ENCODE assay signal across 21 cellular contexts in genomic region chr1:20449736-20450311, GRCh38. TPM values are rescaled to one million over a fixed set of nuclear protein-coding genes. Genes with fewer than 3 reads are reported as not detected.
DNase-seq lines count a peak whose midpoint lies in the region; ATAC-seq lines count a peak whose summit lies in the region.
"Had no signal": no experiment of that assay in that cellular context is flagged by ENCODE, and none has a peak within 500 bp of the region (broad histone marks: within the 10 kb centered on the region; RNA-seq: fewer than 3 reads in every experiment).

No MANE protein-coding gene starts in this region.

- peak; percentile 10 for DNase-seq in Daoy (ENCODE audit: low read depth)
- DNase-seq in HS-5 (ENCODE audit: low read depth) = peak; percentile 81
- DNase-seq in dedifferentiated amniotic fluid mesenchymal stem cell (ENCODE audit: extremely low spot score) = peak; percentile 19
- peak; percentile 41 for DNase-seq in iris pigment epithelial cell (ENCODE audit: low read depth)
- DNase-seq in NCI-H2227 treated with DMSO at 0.1 percent for 48 hours (lab: John Stamatoyannopoulos, UW) = no peak
- no peak for DNase-seq in dermis blood vessel endothelial cell
- DNase-seq in GM03348 (ENCODE audit: low spot score) = no peak
- DNase-seq: activated CD8-positive, alpha-beta T cell treated with anti-CD3 and anti-CD28 coated beads, Interleukin-2, amount 10 ng/mL, durations not matched to agents 7 days and 5 days; activated naive CD4-positive, alpha-beta T cell treated with anti-CD3 and anti-CD28 coated beads, Interleukin-2, amount 50 U/mL, for 16 hours; activated T-cell treated with anti-CD3 and anti-CD28 coated beads, Interleukin-2, amount 50 U/mL, for 72 hours; body of pancreas; COR-L47; heart left ventricle; left ventricle myocardium superior; MM.1S; NCI-H146; stimulated activated CD4-positive, alpha-beta T cell treated with anti-CD3 and anti-CD28 coated beads, Interleukin-15, amount 100 ng/mL, for 24 hours; T-helper 9 cell; tibial artery had no signal

- no peak for ATAC-seq in HG02642 (IDR thresholded peaks at IDR 0.05; ENCODE audit: poor library complexity, unreplicated experiment)
- ATAC-seq: activated CD8-positive, alpha-beta T cell treated with anti-CD3 and anti-CD28 coated beads, Interleukin-2, amount 10 ng/mL, durations not matched to agents 7 days and 5 days; activated T-cell treated with anti-CD3 and anti-CD28 coated beads, Interleukin-2, amount 50 U/mL, for 72 hours; body of pancreas; heart left ventricle; left ventricle myocardium superior had no signal

RNA-seq across cellular contexts. Expression of gene CAMK2N1, which starts 36.2 kb away (rescaled TPM):
- total RNA-seq in Daoy (2014; rRNA removed; shearing (Covaris generic)) = 2.2 and 5.4 TPM in 2 replicates
- 3.7 and 7.8 TPM in 2 replicates for total RNA-seq in dermis blood vessel endothelial cell
- total RNA-seq: G401 had no signal

RNA-seq across cellular contexts. Expression of gene MUL1, which starts 58.1 kb away (rescaled TPM):
- total RNA-seq in Daoy (2014; rRNA removed; shearing (Covaris generic)) = 44.8 and 52.6 TPM in 2 replicates
- 41.0 and 53.6 TPM in 2 replicates for total RNA-seq in dermis blood vessel endothelial cell

Comparison
In these comparisons a context has a peak if more than half of its experiments do, and no peak if none do; other contexts are left out.
1. DNase-seq: peak in Daoy (single experiment), HS-5 (single experiment), dedifferentiated amniotic fluid mesenchymal stem cell (single experiment) and iris pigment epithelial cell (single experiment); none in NCI-H2227 treated with DMSO at 0.1 percent for 48 hours (single experiment), dermis blood vessel endothelial cell (single experiment) and GM03348 (single experiment).